ENCODE assay signal across 1 cellular context in genomic region chr9:136595245-136596218, GRCh38.
TF ChIP-seq lines count a peak whose summit lies in the region.

No MANE protein-coding gene starts in this region.

TF ChIP-seq in HEK293, 187 proteins besides CTCF, POLR2A, EP300 and RAD21 (continued from another document):
- TF ChIP-seq ZNF26 (tag by site-specific recombination; IDR thresholded peaks at IDR 0.05) (no peak), ZBTB10 (tag by site-specific recombination; IDR thresholded peaks at IDR 0.05) (no peak), GLI4 (tag by site-specific recombination; IDR thresholded peaks at IDR 0.05) (no peak), REST (tag by site-specific recombination; IDR thresholded peaks at IDR 0.05) (peak; percentile 76), ZNF645 (tag by site-specific recombination; IDR thresholded peaks at IDR 0.05) (no peak), ELK4 (IDR thresholded peaks at IDR 0.05; ENCODE audit: borderline replicate concordance, low read depth, low read length) (no peak), KLF1 (tag by site-specific recombination; IDR thresholded peaks at IDR 0.05) (no peak)
